In the genomic region with DNA sequence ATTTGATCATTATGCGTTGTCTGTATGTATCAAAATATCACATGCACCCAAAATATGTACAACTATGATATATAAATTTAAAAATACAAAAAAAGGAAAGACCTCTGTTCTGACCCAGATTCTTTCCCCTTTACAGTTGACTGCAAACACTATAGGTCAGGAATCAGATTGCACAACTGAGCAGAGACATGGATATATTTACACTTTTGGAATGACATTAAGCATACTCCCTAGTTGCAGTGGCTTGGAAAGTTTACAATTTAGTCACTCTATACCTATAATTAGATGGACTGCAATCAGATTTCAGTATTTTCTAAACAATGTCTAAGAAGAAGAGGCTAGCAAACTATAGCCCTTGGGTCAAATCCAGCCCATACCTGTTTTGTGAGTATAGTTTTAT, we compare ENCODE assay signal across 26 cellular contexts.
"Had no signal": no experiment of that assay in that cellular context is flagged by ENCODE, and none has a peak within 500 bp of the region (broad histone marks: within the 10 kb centered on the region; RNA-seq: fewer than 3 reads in every experiment).

No MANE protein-coding gene starts in this region.

- H3K4me1 Mint-ChIP-seq: activated naive CD8-positive, alpha-beta T cell treated with anti-CD3 and anti-CD28 coated beads, Interleukin-2, amount 50 U/mL, for 24 hours had no signal

- H3K9me3 ChIP-seq: SJSA1 had no signal

- DNase-seq: activated CD4-positive, alpha-beta T cell treated with anti-CD3 and anti-CD28 coated beads for 48 hours; activated CD4-positive, alpha-beta T cell treated with anti-CD3 and anti-CD28 coated beads, Interleukin-2, amount 50 U/mL, for 4 hours; activated CD4-positive, CD25-positive, alpha-beta regulatory T cell treated with anti-CD3 and anti-CD28 coated beads, Interleukin-2, amount 50 U/mL, for 72 hours; activated CD8-positive, alpha-beta memory T cell treated with anti-CD3 and anti-CD28 coated beads, Interleukin-2, amount 50 U/mL, for 48 hours; activated CD8-positive, alpha-beta T cell treated with anti-CD3 and anti-CD28 coated beads, Interleukin-2, amount 10 ng/mL, durations not matched to agents 7 days and 5 days; activated effector memory CD4-positive, alpha-beta T cell treated with Interleukin-2 at 50 U/mL for 16 hours; activated naive CD4-positive, alpha-beta T cell treated with Interleukin-2 at 50 U/mL for 16 hours; activated naive CD8-positive, alpha-beta T cell treated with anti-CD3 and anti-CD28 coated beads, Interleukin-2, amount 50 U/mL, for 24 hours; activated T-cell treated with anti-CD3 and anti-CD28 coated beads, Interleukin-2, amount 50 U/mL, for 1 hour; amygdala; Karpas-422; NCI-H1105 treated with DMSO at 0.1 percent for 48 hours; NCI-H1436 treated with DMSO at 0.1 percent for 48 hours; NCI-H187; NCI-H2081; NCI-H446; NCI-H524; NCI-H748 treated with DMSO at 0.1 percent for 48 hours had no signal

- H3K36me3 ChIP-seq: cardiac muscle cell, SJSA1 had no signal

- H3K27ac ChIP-seq: cardiac muscle cell, SJSA1 had no signal

- ATAC-seq: activated CD8-positive, alpha-beta T cell treated with anti-CD3 and anti-CD28 coated beads, Interleukin-2, amount 10 ng/mL, durations not matched to agents 7 days and 5 days; activated naive CD4-positive, alpha-beta T cell treated with anti-CD3 and anti-CD28 coated beads, Interleukin-2, amount 50 U/mL, for 72 hours; activated naive CD8-positive, alpha-beta T cell treated with anti-CD3 and anti-CD28 coated beads, Interleukin-2, amount 50 U/mL, for 24 hours; K562; WTC11 had no signal

- H3K4me3 Mint-ChIP-seq: activated CD8-positive, alpha-beta T cell treated with anti-CD3 and anti-CD28 coated beads, Interleukin-2, amount 10 ng/mL, durations not matched to agents 7 days and 5 days; activated naive CD8-positive, alpha-beta T cell treated with anti-CD3 and anti-CD28 coated beads, Interleukin-2, amount 50 U/mL, for 24 hours; activated T-helper 1 cell treated with anti-CD3 and anti-CD28 coated beads, Interleukin-12 subunit alpha, Interleukin-12 subunit beta, Interleukin-2, Interleukin-4 antibody, amounts not matched to agents 30 ng/mL and 10 ng/mL and 1 ng/mL, durations not matched to agents 14 hours and 24 hours and 36 hours; brain; T-helper 1 cell treated with Interleukin-12 subunit alpha and Interleukin-12 subunit beta and Interleukin-4 antibody, amounts not matched to agents 30 μg/mL and 1 μg/mL, for 36 hours; WTC11 had no signal

- H3K27ac Mint-ChIP-seq: activated CD8-positive, alpha-beta T cell treated with anti-CD3 and anti-CD28 coated beads, Interleukin-2, amount 10 ng/mL, durations not matched to agents 7 days and 5 days; activated naive CD4-positive, alpha-beta T cell treated with anti-CD3 and anti-CD28 coated beads, Interleukin-2, amount 50 U/mL, for 72 hours; activated naive CD8-positive, alpha-beta T cell treated with anti-CD3 and anti-CD28 coated beads, Interleukin-2, amount 50 U/mL, for 24 hours; activated T-helper 1 cell treated with anti-CD3 and anti-CD28 coated beads, Interleukin-12 subunit alpha, Interleukin-12 subunit beta, Interleukin-2, Interleukin-4 antibody, amounts not matched to agents 30 ng/mL and 10 ng/mL and 1 ng/mL, durations not matched to agents 14 hours and 24 hours and 36 hours; brain; T-helper 1 cell treated with Interleukin-12 subunit alpha and Interleukin-12 subunit beta and Interleukin-4 antibody, amounts not matched to agents 30 μg/mL and 1 μg/mL, for 36 hours; WTC11 had no signal

- H3K27me3 ChIP-seq: cardiac muscle cell, SJSA1 had no signal

- H3K4me1 ChIP-seq: SJSA1 had no signal

- H3K36me3 Mint-ChIP-seq: WTC11 had no signal

- H3K27me3 Mint-ChIP-seq: activated naive CD8-positive, alpha-beta T cell treated with anti-CD3 and anti-CD28 coated beads, Interleukin-2, amount 50 U/mL, for 24 hours; brain had no signal

- H3K9me3 Mint-ChIP-seq: activated T-helper 1 cell treated with anti-CD3 and anti-CD28 coated beads, Interleukin-12 subunit alpha, Interleukin-12 subunit beta, Interleukin-2, Interleukin-4 antibody, amounts not matched to agents 30 ng/mL and 10 ng/mL and 1 ng/mL, durations not matched to agents 14 hours and 24 hours and 36 hours had no signal

- H3K4me3 ChIP-seq: cardiac muscle cell, K562, SJSA1 had no signal
